7 cellular contexts compared by ENCODE assay signal in the genomic region with DNA sequence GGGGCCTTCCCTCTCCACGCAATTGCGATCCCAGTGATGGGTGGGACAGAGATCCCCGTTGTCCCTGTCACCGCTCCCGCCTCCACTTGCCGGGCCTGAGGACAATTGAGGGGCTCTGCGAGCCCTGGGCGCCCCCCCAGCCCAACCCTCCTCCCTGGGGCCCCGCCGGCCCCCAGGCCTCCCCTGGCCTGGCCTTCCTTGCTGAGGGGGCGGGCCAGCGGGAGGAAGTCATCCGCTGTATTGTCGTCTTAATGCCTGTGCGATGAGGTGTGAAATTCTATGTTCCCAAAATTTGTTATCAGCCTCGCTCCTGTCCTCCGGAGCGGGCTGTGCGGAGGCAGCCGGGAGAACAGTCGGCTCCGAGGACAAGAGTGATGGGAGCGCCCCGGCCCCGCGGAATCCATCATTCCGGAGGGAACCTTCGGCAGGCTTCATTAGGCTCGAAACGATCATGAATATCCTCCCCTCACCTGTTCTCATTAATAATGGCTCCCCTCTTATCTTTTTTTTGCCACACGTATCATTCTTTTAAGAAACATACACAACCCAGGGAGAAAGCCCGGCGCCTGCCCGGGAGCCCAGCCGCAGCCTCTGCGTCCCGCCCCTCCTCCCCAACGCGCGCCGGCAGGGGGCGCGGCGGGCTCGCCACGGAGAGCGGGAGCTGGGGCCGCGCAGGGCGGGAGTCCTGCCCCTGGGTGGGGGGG. TPM values are rescaled to one million over a fixed set of nuclear protein-coding genes. Genes with fewer than 3 reads are reported as not detected.
A peak's percentile ranks its signal among the peaks of the same experiment; 100 is the strongest.
DNase-seq lines count a peak whose midpoint lies in the region; ATAC-seq and TF ChIP-seq lines count a peak whose summit lies in the region.

No MANE protein-coding gene starts in this region.

- peaks cover 3% of the 10 kb centered on the region for H3K4me1 ChIP-seq in adipocyte (ENCODE audit: control insufficient read depth, insufficient read depth, low read length)
- H3K4me1 ChIP-seq in stomach = peaks cover 8 to 22% (median 19%) of the 10 kb centered on the region in 4 donors

- peak in 4 of 7 experiments; percentile 12 to 57 (median 38) for TF ChIP-seq CTCF in stomach (IDR thresholded peaks at IDR 0.05)

- no peaks in the 10 kb centered on the region for H3K36me3 ChIP-seq in adipocyte (ENCODE audit: control insufficient read depth, insufficient read depth, low read length, severe bottlenecking)
- H3K36me3 ChIP-seq in stomach = no peaks in the 10 kb centered on the region

- no peak overlapping the region for H3K9ac ChIP-seq in adipocyte (ENCODE audit: low read length)

- H3K27me3 ChIP-seq in adipocyte (replicated peaks; ENCODE audit: control insufficient read depth, insufficient read depth, low read length) (peaks cover 41% of the 10 kb centered on the region), stomach (peaks cover 0 to 56% (median 12%) of the 10 kb centered on the region in 3 donors)

- H3K4me3 ChIP-seq in adipocyte (ENCODE audit: low read length) (peak overlapping the region; percentile 48), stomach (peak overlapping the region in 3 of 4 donors; percentile 15 to 24 (median 20))

- TF ChIP-seq POLR2A in stomach (IDR thresholded peaks at IDR 0.05) = no peak

- ATAC-seq in GM19351 (IDR thresholded peaks at IDR 0.05; ENCODE audit: unreplicated experiment) = peak; percentile 48

- H3K27ac ChIP-seq in stomach = peak overlapping the region in 3 of 5 donors; percentile 41 to 92 (median 42)

- intact Hi-C loops in stomach (cut with DNase I; ENCODE audit: low total_unique reads) = no loop called here

- peak; percentile 74 for DNase-seq in adipocyte (ENCODE audit: low read depth)
- peak; percentile 36 for DNase-seq in hepatic stellate cell (ENCODE audit: low spot score)
- no peak for DNase-seq in stomach
- DNase-seq in effector CD4-positive, alpha-beta T cell = no peak
- DNase-seq in NCI-H2171 treated with DMSO at 0.1 percent for 48 hours (lab: John Stamatoyannopoulos, UW) = no peak
- DNase-seq in NCI-H82 treated with DMSO at 0.1 percent for 48 hours (lab: John Stamatoyannopoulos, UW; ENCODE audit: unreplicated experiment) = no peak

- no peaks in the 10 kb centered on the region for H3K9me3 ChIP-seq in adipocyte (ENCODE audit: control insufficient read depth, low read length)
- no peaks in the 10 kb centered on the region for H3K9me3 ChIP-seq in stomach

- TF ChIP-seq EP300 in stomach (IDR thresholded peaks at IDR 0.05) = no peak

- 13 to 34% (median 22%) methylated on average over 38 to 50 of the region's 50 CpGs for WGBS in stomach, 5 donors

RNA-seq across cellular contexts. Expression of gene DLK1, which starts 17.3 kb away (rescaled TPM):
- 10 to 100 TPM in 1 of 5 donors, not detected in 4; 24.6 TPM for total RNA-seq in stomach
- polyA plus RNA-seq in stomach = 1 to 10 TPM in 1 of 3 donors, under 1 TPM in 2; 0.05 to 6.7 (median 0.19) TPM

Comparison
In these comparisons a context has a peak if more than half of its experiments do, and no peak if none do; other contexts are left out.
1. DNase-seq: peak in adipocyte (single experiment) and hepatic stellate cell (single experiment); none in stomach (single experiment), effector CD4-positive, alpha-beta T cell (single experiment), NCI-H2171 treated with DMSO at 0.1 percent for 48 hours (single experiment) and NCI-H82 treated with DMSO at 0.1 percent for 48 hours (single experiment).